Comparison of ENCODE assay signal across 12 cellular contexts in the genomic region with DNA sequence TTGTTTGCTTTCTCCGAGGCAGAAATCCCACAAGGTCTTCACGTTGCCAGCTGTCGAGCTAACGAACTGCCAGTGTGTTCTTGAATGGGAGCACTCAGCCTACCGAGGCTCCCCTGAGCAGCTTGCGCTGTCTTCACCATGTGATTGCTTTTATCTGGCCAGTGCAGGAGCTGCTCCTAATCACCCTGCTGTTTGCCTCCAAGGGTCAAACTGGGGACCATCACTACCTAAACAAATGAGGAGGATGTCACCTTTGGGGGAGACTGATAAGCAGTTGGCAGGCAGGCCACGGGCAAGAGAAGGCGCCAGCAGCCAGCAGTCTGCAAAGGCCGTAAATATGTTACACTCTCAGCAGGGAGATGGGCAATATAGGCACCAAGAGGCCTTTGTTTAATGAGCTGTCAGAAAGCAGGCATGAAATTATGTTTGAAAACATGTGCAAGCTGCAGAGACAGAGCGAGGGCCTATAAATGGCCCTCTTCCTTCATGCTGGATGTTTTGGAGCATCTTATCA.
DNase-seq lines count a peak whose midpoint lies in the region; ATAC-seq, FAIRE-seq and TF ChIP-seq lines count a peak whose summit lies in the region.
"Had no signal": no experiment of that assay in that cellular context is flagged by ENCODE, and none has a peak within 500 bp of the region (broad histone marks: within the 10 kb centered on the region; RNA-seq: fewer than 3 reads in every experiment).

No MANE protein-coding gene starts in this region.

- H3K27ac Mint-ChIP-seq in nephron progenitor cell (no peak overlapping the region), CD14-positive monocyte (peak overlapping the region in 1 of 7 donors; percentile 16)
- H3K27ac Mint-ChIP-seq: activated naive CD4-positive, alpha-beta T cell treated with anti-CD3 and anti-CD28 coated beads for 36 hours had no signal

- no peaks in the 10 kb centered on the region for H4K20me1 ChIP-seq in K562 (replicated peaks; ENCODE audit: control insufficient read depth, insufficient read depth, low read length)

- intact Hi-C loops in K562 (cut with micrococcal nuclease), result loop anchor here (10.0 kb wide), 1 partner anchor 359 kb away; no protein-coding TSS in a partner anchor
- intact Hi-C loops in CD14-positive monocyte (cut with micrococcal nuclease), result no loop called here

- TF ChIP-seq POLR2A in GM12892 (IDR thresholded peaks at IDR 0.05; ENCODE audit: low read depth, low read length), result no peak
- no peak for TF ChIP-seq POLR2A in K562 (conservative IDR thresholded peaks at IDR 0.05)

- H3K36me3 Mint-ChIP-seq in nephron progenitor cell (ENCODE audit: low read depth) (no peaks in the 10 kb centered on the region), CD14-positive monocyte (no peaks in the 10 kb centered on the region)
- H3K36me3 Mint-ChIP-seq: naive B cell had no signal

- in situ Hi-C loops in K562 (cut with MboI), result no loop called here

- CTCF ChIA-PET in K562 (lab: Yijun Ruan, JAX; ENCODE audit: low intra/inter-chr PET ratio), result no interaction called here

- peak overlapping the region; percentile 57 for H2AFZ ChIP-seq in K562 (ENCODE audit: low read depth, low read length)

- no peaks in the 10 kb centered on the region for H3K27me3 ChIP-seq in K562 (ENCODE audit: control insufficient read depth in 2 of 2, insufficient read depth in 2 of 2, low read length in 2 of 2)

- BruUV-seq in K562 (replicated peaks; lab: Mats Ljungman, UMichigan), result no TSS peak

- H3K9me3 ChIP-seq in K562 (replicated peaks; ENCODE audit: control insufficient read depth, insufficient read depth, low read depth, low read length), result no peaks in the 10 kb centered on the region

- DNase-seq in GM12892 (ENCODE audit: insufficient read length) (no peak), NCI-H2081 treated with DMSO at 0.1 percent for 48 hours (lab: John Stamatoyannopoulos, UW) (peak; percentile 48), K562 (ENCODE audit: extremely low read depth in 1 of 4, low spot score in 3 of 4) (peak; percentile 45 to 95 (median 72)), nephron progenitor cell (peak; percentile 12), CD14-positive monocyte (ENCODE audit: low spot score) (no peak), iPS-NIHi7 (ENCODE audit: extremely low spot score) (no peak), ureter (ENCODE audit: low spot score) (no peak), epidermal melanocyte (ENCODE audit: insufficient read length, low spot score) (no peak)
- DNase-seq: activated naive CD4-positive, alpha-beta T cell treated with anti-CD3 and anti-CD28 coated beads for 36 hours; naive B cell had no signal

- TF ChIP-seq CTCF in K562 (IDR thresholded peaks at IDR 0.05 in 2 of 3, conservative IDR thresholded peaks at IDR 0.05 in 1 of 3; ENCODE audit: insufficient read depth in 2 of 3, low read depth in 1 of 3, low read length in 3 of 3) (no peak), nephron progenitor cell (IDR thresholded peaks at IDR 0.05) (no peak), CD14-positive monocyte (IDR thresholded peaks at IDR 0.05) (no peak)

- H3K4me3 ChIP-seq in K562, result no peak overlapping the region

- no peaks in the 10 kb centered on the region for H3K9me1 ChIP-seq in K562 (ENCODE audit: control insufficient read depth, insufficient read depth, low read length)

- H3K27me3 Mint-ChIP-seq in nephron progenitor cell (ENCODE audit: low read depth, poor library complexity) (no peaks in the 10 kb centered on the region), CD14-positive monocyte (ENCODE audit: low read depth in 3 of 3) (peaks cover 0 to 2% (median 1%) of the 10 kb centered on the region in 3 donors)
- H3K27me3 Mint-ChIP-seq: central memory CD8-positive, alpha-beta T cell; naive B cell had no signal

- TF ChIP-seq RAD21 in K562 (CRISPR knock-in tag; conservative IDR thresholded peaks at IDR 0.05 in 1 of 2, IDR thresholded peaks at IDR 0.05 in 1 of 2), result no peak; a peak in 1 of 4 replicates

- TF ChIP-seq EP300 in K562 (IDR thresholded peaks at IDR 0.05; ENCODE audit: low read length), result peak; percentile 94

- H3K4me3 Mint-ChIP-seq in nephron progenitor cell, result no peak overlapping the region
- H3K4me3 Mint-ChIP-seq in CD14-positive monocyte, result no peak overlapping the region
- H3K4me3 Mint-ChIP-seq: activated naive CD4-positive, alpha-beta T cell treated with anti-CD3 and anti-CD28 coated beads for 36 hours; central memory CD8-positive, alpha-beta T cell had no signal

- H3K9ac ChIP-seq in K562 (ENCODE audit: insufficient read depth in 1 of 2, low read depth in 2 of 2, low read length in 2 of 2), result peak overlapping the region in 1 of 2 experiments; percentile 40; a peak in 2 of 4 replicates

- FAIRE-seq in GM12892 (lab: Jason Lieb, UNC), result peak; percentile 63
- peak; percentile 99 for FAIRE-seq in K562 (lab: Jason Lieb, UNC)

- H3K79me2 ChIP-seq in K562 (ENCODE audit: control insufficient read depth, insufficient read depth, low read length), result no peaks in the 10 kb centered on the region

- peaks cover 35% of the 10 kb centered on the region for H3K4me1 Mint-ChIP-seq in nephron progenitor cell
- H3K4me1 Mint-ChIP-seq in CD14-positive monocyte, result peaks cover 12% of the 10 kb centered on the region

- WGBS in K562 (ENCODE audit: insufficient coverage, low coverage, missing lambda C conversion rate), result 0% methylated on average over 10 of the region's 10 CpGs

- peak overlapping the region; percentile 68 for H3K4me2 ChIP-seq in K562 (ENCODE audit: insufficient read depth, low read length)

- no peaks in the 10 kb centered on the region for H3K36me3 ChIP-seq in K562 (ENCODE audit: control insufficient read depth, insufficient read depth, low read length)

- peak overlapping the region; percentile 62 for H3K27ac ChIP-seq in K562 (ENCODE audit: extremely low read depth, low read depth, low read length)
- H3K27ac ChIP-seq: C4-2B had no signal

- H3K4me1 ChIP-seq in K562 (replicated peaks in 1 of 2; ENCODE audit: control insufficient read depth in 2 of 2, insufficient read depth in 2 of 2, low read length in 2 of 2), result peaks cover 16 to 31% of the 10 kb centered on the region in 2 experiments

- POLR2A ChIA-PET in K562 (lab: Yijun Ruan, JAX), result interaction anchor here (0.6 to 0.7 kb wide), 4 partner anchors 31 to 1014 kb away, joined by 3 to 4 read pairs (median 3); no protein-coding TSS in a partner anchor

- no peaks in the 10 kb centered on the region for H3K9me3 Mint-ChIP-seq in nephron progenitor cell
- no peaks in the 10 kb centered on the region for H3K9me3 Mint-ChIP-seq in CD14-positive monocyte
- H3K9me3 Mint-ChIP-seq: activated naive CD4-positive, alpha-beta T cell treated with anti-CD3 and anti-CD28 coated beads for 36 hours; central memory CD8-positive, alpha-beta T cell; naive B cell had no signal

- peak; percentile 96 for ATAC-seq in K562

TF ChIP-seq in K562, 482 proteins besides CTCF, POLR2A, EP300 and RAD21 (continues in another document):
- TF ChIP-seq MTA1 (IDR thresholded peaks at IDR 0.05; ENCODE audit: borderline replicate concordance) (peak; percentile 42; the same call in 1 of the 2 replicates), THRAP3 (IDR thresholded peaks at IDR 0.05; ENCODE audit: borderline replicate concordance) (no peak), L3MBTL2 (IDR thresholded peaks at IDR 0.05) (peak; percentile 83), NR2C1 (IDR thresholded peaks at IDR 0.05) (peak; percentile 59; the same call in 1 of the 2 replicates), NR2C1 (tag; IDR thresholded peaks at IDR 0.05) (peak; percentile 81)
- TF ChIP-seq, protein P1, sequence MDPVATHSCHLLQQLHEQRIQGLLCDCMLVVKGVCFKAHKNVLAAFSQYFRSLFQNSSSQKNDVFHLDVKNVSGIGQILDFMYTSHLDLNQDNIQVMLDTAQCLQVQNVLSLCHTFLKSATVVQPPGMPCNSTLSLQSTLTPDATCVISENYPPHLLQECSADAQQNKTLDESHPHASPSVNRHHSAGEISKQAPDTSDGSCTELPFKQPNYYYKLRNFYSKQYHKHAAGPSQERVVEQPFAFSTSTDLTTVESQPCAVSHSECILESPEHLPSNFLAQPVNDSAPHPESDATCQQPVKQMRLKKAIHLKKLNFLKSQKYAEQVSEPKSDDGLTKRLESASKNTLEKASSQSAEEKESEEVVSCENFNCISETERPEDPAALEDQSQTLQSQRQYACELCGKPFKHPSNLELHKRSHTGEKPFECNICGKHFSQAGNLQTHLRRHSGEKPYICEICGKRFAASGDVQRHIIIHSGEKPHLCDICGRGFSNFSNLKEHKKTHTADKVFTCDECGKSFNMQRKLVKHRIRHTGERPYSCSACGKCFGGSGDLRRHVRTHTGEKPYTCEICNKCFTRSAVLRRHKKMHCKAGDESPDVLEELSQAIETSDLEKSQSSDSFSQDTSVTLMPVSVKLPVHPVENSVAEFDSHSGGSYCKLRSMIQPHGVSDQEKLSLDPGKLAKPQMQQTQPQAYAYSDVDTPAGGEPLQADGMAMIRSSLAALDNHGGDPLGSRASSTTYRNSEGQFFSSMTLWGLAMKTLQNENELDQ (CRISPR knock-in tag; IDR thresholded peaks at IDR 0.05; ENCODE audit: borderline replicate concordance), result no peak
- TF ChIP-seq, protein P2, sequence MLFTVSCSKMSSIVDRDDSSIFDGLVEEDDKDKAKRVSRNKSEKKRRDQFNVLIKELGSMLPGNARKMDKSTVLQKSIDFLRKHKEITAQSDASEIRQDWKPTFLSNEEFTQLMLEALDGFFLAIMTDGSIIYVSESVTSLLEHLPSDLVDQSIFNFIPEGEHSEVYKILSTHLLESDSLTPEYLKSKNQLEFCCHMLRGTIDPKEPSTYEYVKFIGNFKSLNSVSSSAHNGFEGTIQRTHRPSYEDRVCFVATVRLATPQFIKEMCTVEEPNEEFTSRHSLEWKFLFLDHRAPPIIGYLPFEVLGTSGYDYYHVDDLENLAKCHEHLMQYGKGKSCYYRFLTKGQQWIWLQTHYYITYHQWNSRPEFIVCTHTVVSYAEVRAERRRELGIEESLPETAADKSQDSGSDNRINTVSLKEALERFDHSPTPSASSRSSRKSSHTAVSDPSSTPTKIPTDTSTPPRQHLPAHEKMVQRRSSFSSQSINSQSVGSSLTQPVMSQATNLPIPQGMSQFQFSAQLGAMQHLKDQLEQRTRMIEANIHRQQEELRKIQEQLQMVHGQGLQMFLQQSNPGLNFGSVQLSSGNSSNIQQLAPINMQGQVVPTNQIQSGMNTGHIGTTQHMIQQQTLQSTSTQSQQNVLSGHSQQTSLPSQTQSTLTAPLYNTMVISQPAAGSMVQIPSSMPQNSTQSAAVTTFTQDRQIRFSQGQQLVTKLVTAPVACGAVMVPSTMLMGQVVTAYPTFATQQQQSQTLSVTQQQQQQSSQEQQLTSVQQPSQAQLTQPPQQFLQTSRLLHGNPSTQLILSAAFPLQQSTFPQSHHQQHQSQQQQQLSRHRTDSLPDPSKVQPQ (CRISPR knock-in tag; IDR thresholded peaks at IDR 0.05; ENCODE audit: borderline replicate concordance), result no peak

Comparison
In these comparisons a context has a peak if more than half of its experiments do, and no peak if none do; other contexts are left out.
1. DNase-seq: peak in NCI-H2081 treated with DMSO at 0.1 percent for 48 hours (single experiment), K562 (4 of 4) and nephron progenitor cell (single experiment); none in GM12892 (single experiment), CD14-positive monocyte (single experiment), iPS-NIHi7 (single experiment), ureter (single experiment) and epidermal melanocyte (single experiment).